ENCODE assay signal across 10 cellular contexts in genomic region chr6:393391-394221, GRCh38. TPM values are rescaled to one million over a fixed set of nuclear protein-coding genes. Genes with fewer than 3 reads are reported as not detected.
A peak's percentile ranks its signal among the peaks of the same experiment; 100 is the strongest.
DNase-seq lines count a peak whose midpoint lies in the region; ATAC-seq and TF ChIP-seq lines count a peak whose summit lies in the region.
"Had no signal": no experiment of that assay in that cellular context is flagged by ENCODE, and none has a peak within 500 bp of the region (broad histone marks: within the 10 kb centered on the region; RNA-seq: fewer than 3 reads in every experiment).

No MANE protein-coding gene starts in this region.

- DNase-seq in esophagus muscularis mucosa (ENCODE audit: extremely low spot score) (no peak), skeletal muscle cell (ENCODE audit: low read depth) (no peak), NCI-H2107 (lab: John Stamatoyannopoulos, UW) (no peak), anterior cingulate cortex (lab: John Stamatoyannopoulos, UW) (no peak)
- DNase-seq: NCI-H2171 had no signal

- no peaks in the 10 kb centered on the region for H3K9me3 ChIP-seq in esophagus muscularis mucosa

- H3K27ac ChIP-seq in esophagus muscularis mucosa (replicated peaks in 1 of 4) = no peak overlapping the region

- peak; percentile 37 for TF ChIP-seq POLR2A in GM10847 (IDR thresholded peaks at IDR 0.05; ENCODE audit: extremely low read depth, insufficient read length)
- TF ChIP-seq POLR2A in esophagus muscularis mucosa (IDR thresholded peaks at IDR 0.05; ENCODE audit: low read depth) = no peak

- TF ChIP-seq EP300 in esophagus muscularis mucosa (IDR thresholded peaks at IDR 0.05) = no peak

- H3K4me3 ChIP-seq in esophagus muscularis mucosa (peak overlapping the region; percentile 44 to 61 (median 48)), skeletal muscle cell (ENCODE audit: low read depth, low read length) (peak overlapping the region; percentile 17)

- peaks cover 18 to 35% (median 33%) of the 10 kb centered on the region in 4 donors for H3K4me1 ChIP-seq in esophagus muscularis mucosa

- no peak for TF ChIP-seq CTCF in esophagus muscularis mucosa (IDR thresholded peaks at IDR 0.05)

- intact Hi-C loops in esophagus muscularis mucosa (cut with DNase I) = no loop called here

- ATAC-seq in SK-N-SH treated with all-trans-retinoic acid at 6 μM for 48 hours (peak; percentile 19), HG03135 (IDR thresholded peaks at IDR 0.05; ENCODE audit: unreplicated experiment) (no peak), GM19395 (IDR thresholded peaks at IDR 0.05; ENCODE audit: unreplicated experiment) (no peak)

- no peaks in the 10 kb centered on the region for H3K36me3 ChIP-seq in esophagus muscularis mucosa

- peaks cover 4 to 96% (median 42%) of the 10 kb centered on the region in 4 donors for H3K27me3 ChIP-seq in esophagus muscularis mucosa

- WGBS in esophagus muscularis mucosa = 12% methylated on average over 33 of the region's 68 CpGs

TF ChIP-seq in SK-N-SH treated with all-trans-retinoic acid at 6 μM for 48 hours, 23 proteins besides CTCF, POLR2A, EP300 and RAD21:
- TF ChIP-seq ESRRG (CRISPR knock-in tag; IDR thresholded peaks at IDR 0.05) = no peak
- no peak for TF ChIP-seq TSHZ2 (CRISPR knock-in tag; IDR thresholded peaks at IDR 0.05)
- TF ChIP-seq GLIS3 (CRISPR knock-in tag; IDR thresholded peaks at IDR 0.05) = no peak
- no peak for TF ChIP-seq ZNF8 (CRISPR knock-in tag; IDR thresholded peaks at IDR 0.05)
- TF ChIP-seq BACH2 (CRISPR knock-in tag; IDR thresholded peaks at IDR 0.05; ENCODE audit: borderline replicate concordance) = no peak
- TF ChIP-seq, protein P1, sequence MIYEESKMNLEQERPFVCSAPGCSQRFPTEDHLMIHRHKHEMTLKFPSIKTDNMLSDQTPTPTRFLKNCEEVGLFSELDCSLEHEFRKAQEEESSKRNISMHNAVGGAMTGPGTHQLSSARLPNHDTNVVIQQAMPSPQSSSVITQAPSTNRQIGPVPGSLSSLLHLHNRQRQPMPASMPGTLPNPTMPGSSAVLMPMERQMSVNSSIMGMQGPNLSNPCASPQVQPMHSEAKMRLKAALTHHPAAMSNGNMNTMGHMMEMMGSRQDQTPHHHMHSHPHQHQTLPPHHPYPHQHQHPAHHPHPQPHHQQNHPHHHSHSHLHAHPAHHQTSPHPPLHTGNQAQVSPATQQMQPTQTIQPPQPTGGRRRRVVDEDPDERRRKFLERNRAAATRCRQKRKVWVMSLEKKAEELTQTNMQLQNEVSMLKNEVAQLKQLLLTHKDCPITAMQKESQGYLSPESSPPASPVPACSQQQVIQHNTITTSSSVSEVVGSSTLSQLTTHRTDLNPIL (CRISPR knock-in tag; IDR thresholded peaks at IDR 0.05; ENCODE audit: low read depth) = no peak
- TF ChIP-seq CSRNP3 (CRISPR knock-in tag; IDR thresholded peaks at IDR 0.05) = no peak
- TF ChIP-seq OSR1 (CRISPR knock-in tag; IDR thresholded peaks at IDR 0.05) = no peak
- TF ChIP-seq ISL1 (CRISPR knock-in tag; IDR thresholded peaks at IDR 0.05) = no peak
- TF ChIP-seq RARB (CRISPR knock-in tag; IDR thresholded peaks at IDR 0.05) = no peak
- TF ChIP-seq TOX (CRISPR knock-in tag; IDR thresholded peaks at IDR 0.05; ENCODE audit: borderline replicate concordance) = no peak
- no peak for TF ChIP-seq CSDC2 (CRISPR knock-in tag; IDR thresholded peaks at IDR 0.05)
- TF ChIP-seq PATZ1 (CRISPR knock-in tag; IDR thresholded peaks at IDR 0.05; ENCODE audit: borderline replicate concordance) = no peak

RNA-seq across cellular contexts. Expression of gene IRF4, which starts 2.1 kb away (rescaled TPM):
- 1 to 10 TPM in 3 of 4 donors, under 1 TPM in 1; 0.29 to 9.5 (median 3.3) TPM for total RNA-seq in esophagus muscularis mucosa
- total RNA-seq: bronchial epithelial cell had no signal
